In genomic region chr18:6374935-6375529, GRCh38 we compare ENCODE assay signal across 1 cellular context.
TF ChIP-seq lines count a peak whose summit lies in the region.

No MANE protein-coding gene starts in this region.

TF ChIP-seq in H1, 55 proteins besides CTCF, POLR2A, EP300 and RAD21:
- TF ChIP-seq, protein P1, sequence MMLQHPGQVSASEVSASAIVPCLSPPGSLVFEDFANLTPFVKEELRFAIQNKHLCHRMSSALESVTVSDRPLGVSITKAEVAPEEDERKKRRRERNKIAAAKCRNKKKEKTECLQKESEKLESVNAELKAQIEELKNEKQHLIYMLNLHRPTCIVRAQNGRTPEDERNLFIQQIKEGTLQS (IDR thresholded peaks at IDR 0.05; ENCODE audit: insufficient read depth, low read depth, low read length) = no peak
- TF ChIP-seq TAF7 (optimal IDR thresholded peaks at IDR 0.05; ENCODE audit: borderline replicate concordance, low read depth, low read length) (no peak), ZNF274 (IDR thresholded peaks at IDR 0.05; ENCODE audit: borderline replicate concordance, extremely low read depth, low read length) (no peak), EGR1 (IDR thresholded peaks at IDR 0.05; ENCODE audit: borderline replicate concordance, low read depth, low read length) (no peak), RXRA (IDR thresholded peaks at IDR 0.05; ENCODE audit: insufficient read depth, low read depth, low read length) (no peak), ATF2 (IDR thresholded peaks at IDR 0.05; ENCODE audit: low read length) (no peak), HDAC2 (IDR thresholded peaks at IDR 0.05; ENCODE audit: borderline replicate concordance in 1 of 2, low read depth in 2 of 2, low read length in 2 of 2) (no peak), SRF (IDR thresholded peaks at IDR 0.05; ENCODE audit: low read depth, low read length) (no peak), SIX5 (IDR thresholded peaks at IDR 0.05; ENCODE audit: low read depth, low read length) (no peak), TBP (IDR thresholded peaks at IDR 0.05; ENCODE audit: low read depth, low read length) (no peak), FOSL1 (IDR thresholded peaks at IDR 0.05; ENCODE audit: insufficient read depth, low read depth, low read length) (no peak), PHF8 (conservative IDR thresholded peaks at IDR 0.05; ENCODE audit: low read depth, low read length) (no peak), KDM5A (IDR thresholded peaks at IDR 0.05; ENCODE audit: low read length) (no peak), SIN3A (conservative IDR thresholded peaks at IDR 0.05 in 1 of 2, IDR thresholded peaks at IDR 0.05 in 1 of 2; ENCODE audit: low read depth in 1 of 2, low read length in 2 of 2) (no peak), NANOG (IDR thresholded peaks at IDR 0.05; ENCODE audit: insufficient read depth, low read depth, low read length, poor library complexity, severe bottlenecking) (no peak), CBX5 (IDR thresholded peaks at IDR 0.05; ENCODE audit: low read depth, low read length) (no peak), SP2 (IDR thresholded peaks at IDR 0.05; ENCODE audit: low read length) (no peak), MAFK (IDR thresholded peaks at IDR 0.05; ENCODE audit: low read depth, low read length) (no peak), CHD1 (IDR thresholded peaks at IDR 0.05; ENCODE audit: low read depth, low read length) (no peak), TAF1 (IDR thresholded peaks at IDR 0.05; ENCODE audit: low read depth, low read length) (no peak)
